ENCODE assay signal across 19 cellular contexts in the genomic region with DNA sequence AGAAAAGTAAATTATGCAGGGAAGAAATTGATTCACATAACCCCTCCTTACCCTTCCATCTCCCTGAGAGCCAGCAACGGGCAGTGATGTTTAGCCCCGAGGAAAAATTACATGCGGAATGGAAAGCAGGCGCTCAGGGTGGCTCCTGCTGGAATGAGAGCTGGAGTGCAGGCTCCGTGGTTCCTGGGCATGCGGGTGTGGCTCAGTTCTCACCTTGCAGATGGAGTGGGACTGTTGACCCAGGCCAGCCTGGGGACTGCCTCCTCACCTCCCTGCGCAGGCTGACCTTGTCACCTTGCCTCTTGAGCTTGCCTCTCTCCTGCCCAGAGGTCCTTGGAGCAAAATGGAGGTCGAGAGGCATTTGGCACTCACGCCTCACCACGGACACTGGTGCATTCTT.
DNase-seq lines count a peak whose midpoint lies in the region; ATAC-seq and TF ChIP-seq lines count a peak whose summit lies in the region.
"Had no signal": no experiment of that assay in that cellular context is flagged by ENCODE, and none has a peak within 500 bp of the region (broad histone marks: within the 10 kb centered on the region; RNA-seq: fewer than 3 reads in every experiment).

No MANE protein-coding gene starts in this region.

- H3K4me1 ChIP-seq in GM23248 (ENCODE audit: insufficient read depth): peaks cover 38% of the 10 kb centered on the region
- H3K4me1 ChIP-seq in left lung: peaks cover 18 to 95% of the 10 kb centered on the region in 2 donors
- H3K4me1 ChIP-seq in body of pancreas: peaks cover 53% of the 10 kb centered on the region
- H3K4me1 ChIP-seq: HAP-1 had no signal

- H3K27ac ChIP-seq in GM23248 (0 out of 2 replicates have a peak overlapping the region, but pooled peaks have one; percentile 97), left lung (peak overlapping the region in 1 of 2 donors; percentile 92), body of pancreas (no peak overlapping the region)
- H3K27ac ChIP-seq: KMS-11 had no signal

- no peaks in the 10 kb centered on the region for H3K27me3 Mint-ChIP-seq in activated T-helper 17 cell treated with anti-CD3 and anti-CD28 coated beads, Interleukin-2, amount 50 U/mL, for 72 hours
- no peaks in the 10 kb centered on the region for H3K27me3 Mint-ChIP-seq in stimulated activated memory B cell treated with anti-CD40 and anti-IgM and Interleukin-4, amounts not matched to agents 10 μg/mL and 1 μg/mL and 100 μg/mL, for 72 hours
- H3K27me3 Mint-ChIP-seq: activated naive CD8-positive, alpha-beta T cell had no signal

- no peaks in the 10 kb centered on the region; the same call in 1 of the 2 replicates for H4K20me1 ChIP-seq in GM23248 (ENCODE audit: insufficient read depth)

- no peak overlapping the region for H2AFZ ChIP-seq in GM23248

- no peak for DNase-seq in GM23248
- DNase-seq in left lung: no peak
- no peak for DNase-seq in body of pancreas
- no peak for DNase-seq in RPMI8226
- DNase-seq: activated CD8-positive, alpha-beta memory T cell treated with anti-CD3 and anti-CD28 coated beads for 24 hours; activated T-cell treated with anti-CD3 and anti-CD28 coated beads, Interleukin-2, amount 50 U/mL, for 72 hours; COR-L47; NCI-H1048; NCI-H2107; NCI-H526 treated with DMSO at 0.1 percent for 48 hours; stimulated activated naive CD4-positive, alpha-beta T cell had no signal

- ATAC-seq in activated T-helper 17 cell treated with anti-CD3 and anti-CD28 coated beads, Interleukin-2, amount 50 U/mL, for 72 hours (replicated peaks): no peak
- ATAC-seq in left lung (peak; percentile 22), body of pancreas (no peak), HG03460 (IDR thresholded peaks at IDR 0.05; ENCODE audit: unreplicated experiment) (no peak)
- ATAC-seq in stimulated activated memory B cell treated with anti-CD40 and anti-IgM and Interleukin-4, amounts not matched to agents 10 μg/mL and 1 μg/mL and 100 μg/mL, for 72 hours: no peak
- ATAC-seq: activated CD4-positive, CD25-positive, alpha-beta regulatory T cell treated with anti-CD3 and anti-CD28 coated beads, Interleukin-2, amount 50 U/mL, for 24 hours; activated T-cell treated with anti-CD3 and anti-CD28 coated beads, Interleukin-2, amount 50 U/mL, for 72 hours had no signal

- H3K9ac ChIP-seq in GM23248: no peak overlapping the region
- H3K9ac ChIP-seq: KMS-11 had no signal

- H3K9me3 ChIP-seq in GM23248 (ENCODE audit: low read depth) (no peaks in the 10 kb centered on the region), left lung (no peaks in the 10 kb centered on the region), body of pancreas (no peaks in the 10 kb centered on the region)
- H3K9me3 ChIP-seq: HAP-1 had no signal

- intact Hi-C loops in left lung (cut with DNase I): no loop called here
- intact Hi-C loops in body of pancreas (cut with DNase I): no loop called here

- peaks cover 33% of the 10 kb centered on the region for H3K4me1 Mint-ChIP-seq in activated T-helper 17 cell treated with anti-CD3 and anti-CD28 coated beads, Interleukin-2, amount 50 U/mL, for 72 hours
- H3K4me1 Mint-ChIP-seq in stimulated activated memory B cell treated with anti-CD40 and anti-IgM and Interleukin-4, amounts not matched to agents 10 μg/mL and 1 μg/mL and 100 μg/mL, for 72 hours: peaks cover 100% of the 10 kb centered on the region

- H3K4me2 ChIP-seq in GM23248 (ENCODE audit: unreplicated experiment): no peak overlapping the region
- H3K4me2 ChIP-seq: KMS-11 had no signal

- TF ChIP-seq POLR2A in body of pancreas (IDR thresholded peaks at IDR 0.05): no peak

- WGBS in GM23248 (ENCODE audit: low coverage in 1 of 2, low lambda C conversion rate in 2 of 2, missing lambda C conversion rate in 2 of 2), 2 experiments: 93 to 97% methylated on average over 9 to 10 of the region's 10 CpGs
- 82 to 89% methylated on average over 7 to 10 of the region's 10 CpGs for WGBS in body of pancreas, 2 donors

- H3K36me3 ChIP-seq in GM23248 (ENCODE audit: low read depth) (no peaks in the 10 kb centered on the region), left lung (peaks cover 0 to 11% of the 10 kb centered on the region in 2 donors), body of pancreas (replicated peaks in 1 of 2; ENCODE audit: insufficient read depth in 1 of 2, low read depth in 2 of 2) (no peaks in the 10 kb centered on the region)
- H3K36me3 ChIP-seq: HAP-1 had no signal

- H3K9me2 ChIP-seq in GM23248 (ENCODE audit: insufficient read depth): no peaks in the 10 kb centered on the region

- H3K79me2 ChIP-seq in GM23248 (ENCODE audit: insufficient read depth): peaks cover 84% of the 10 kb centered on the region

- TF ChIP-seq CTCF in left lung (IDR thresholded peaks at IDR 0.05) (no peak), body of pancreas (IDR thresholded peaks at IDR 0.05) (no peak)

- peak overlapping the region; percentile 25 for H3K27ac Mint-ChIP-seq in activated T-helper 17 cell treated with anti-CD3 and anti-CD28 coated beads, Interleukin-2, amount 50 U/mL, for 72 hours
- peak overlapping the region; percentile 98 for H3K27ac Mint-ChIP-seq in stimulated activated memory B cell treated with anti-CD40 and anti-IgM and Interleukin-4, amounts not matched to agents 10 μg/mL and 1 μg/mL and 100 μg/mL, for 72 hours
- H3K27ac Mint-ChIP-seq: activated naive CD8-positive, alpha-beta T cell; activated T-cell treated with anti-CD3 and anti-CD28 coated beads, Interleukin-2, amount 50 U/mL, for 72 hours had no signal

- no peak overlapping the region for H3K4me3 Mint-ChIP-seq in activated T-helper 17 cell treated with anti-CD3 and anti-CD28 coated beads, Interleukin-2, amount 50 U/mL, for 72 hours
- H3K4me3 Mint-ChIP-seq in stimulated activated memory B cell treated with anti-CD40 and anti-IgM and Interleukin-4, amounts not matched to agents 10 μg/mL and 1 μg/mL and 100 μg/mL, for 72 hours: no peak overlapping the region
- H3K4me3 Mint-ChIP-seq: activated naive CD8-positive, alpha-beta T cell; activated T-cell treated with anti-CD3 and anti-CD28 coated beads, Interleukin-2, amount 50 U/mL, for 72 hours had no signal

- H3K27me3 ChIP-seq in GM23248 (replicated peaks; ENCODE audit: insufficient read depth) (no peaks in the 10 kb centered on the region), left lung (no peaks in the 10 kb centered on the region), body of pancreas (no peaks in the 10 kb centered on the region)

- H3K4me3 ChIP-seq in GM23248: no peak overlapping the region
- H3K4me3 ChIP-seq in left lung: no peak overlapping the region
- H3K4me3 ChIP-seq in body of pancreas: no peak overlapping the region
- H3K4me3 ChIP-seq: coronary artery, HAP-1 had no signal

- H3F3A ChIP-seq in GM23248 (ENCODE audit: insufficient read depth): peaks cover 54% of the 10 kb centered on the region

- H3K36me3 Mint-ChIP-seq in activated T-helper 17 cell treated with anti-CD3 and anti-CD28 coated beads, Interleukin-2, amount 50 U/mL, for 72 hours (ENCODE audit: low read depth): peaks cover 24% of the 10 kb centered on the region
- H3K36me3 Mint-ChIP-seq in stimulated activated memory B cell treated with anti-CD40 and anti-IgM and Interleukin-4, amounts not matched to agents 10 μg/mL and 1 μg/mL and 100 μg/mL, for 72 hours: peaks cover 30% of the 10 kb centered on the region
- H3K36me3 Mint-ChIP-seq: activated naive CD8-positive, alpha-beta T cell had no signal

- no peaks in the 10 kb centered on the region for H3K9me3 Mint-ChIP-seq in activated T-helper 17 cell treated with anti-CD3 and anti-CD28 coated beads, Interleukin-2, amount 50 U/mL, for 72 hours
- H3K9me3 Mint-ChIP-seq in stimulated activated memory B cell treated with anti-CD40 and anti-IgM and Interleukin-4, amounts not matched to agents 10 μg/mL and 1 μg/mL and 100 μg/mL, for 72 hours: no peaks in the 10 kb centered on the region
- H3K9me3 Mint-ChIP-seq: activated T-cell treated with anti-CD3 and anti-CD28 coated beads, Interleukin-2, amount 50 U/mL, for 72 hours had no signal

- in situ Hi-C loops in GM23248 (cut with MboI): no loop called here
